Comparison of ENCODE assay signal across 8 cellular contexts in the genomic region with DNA sequence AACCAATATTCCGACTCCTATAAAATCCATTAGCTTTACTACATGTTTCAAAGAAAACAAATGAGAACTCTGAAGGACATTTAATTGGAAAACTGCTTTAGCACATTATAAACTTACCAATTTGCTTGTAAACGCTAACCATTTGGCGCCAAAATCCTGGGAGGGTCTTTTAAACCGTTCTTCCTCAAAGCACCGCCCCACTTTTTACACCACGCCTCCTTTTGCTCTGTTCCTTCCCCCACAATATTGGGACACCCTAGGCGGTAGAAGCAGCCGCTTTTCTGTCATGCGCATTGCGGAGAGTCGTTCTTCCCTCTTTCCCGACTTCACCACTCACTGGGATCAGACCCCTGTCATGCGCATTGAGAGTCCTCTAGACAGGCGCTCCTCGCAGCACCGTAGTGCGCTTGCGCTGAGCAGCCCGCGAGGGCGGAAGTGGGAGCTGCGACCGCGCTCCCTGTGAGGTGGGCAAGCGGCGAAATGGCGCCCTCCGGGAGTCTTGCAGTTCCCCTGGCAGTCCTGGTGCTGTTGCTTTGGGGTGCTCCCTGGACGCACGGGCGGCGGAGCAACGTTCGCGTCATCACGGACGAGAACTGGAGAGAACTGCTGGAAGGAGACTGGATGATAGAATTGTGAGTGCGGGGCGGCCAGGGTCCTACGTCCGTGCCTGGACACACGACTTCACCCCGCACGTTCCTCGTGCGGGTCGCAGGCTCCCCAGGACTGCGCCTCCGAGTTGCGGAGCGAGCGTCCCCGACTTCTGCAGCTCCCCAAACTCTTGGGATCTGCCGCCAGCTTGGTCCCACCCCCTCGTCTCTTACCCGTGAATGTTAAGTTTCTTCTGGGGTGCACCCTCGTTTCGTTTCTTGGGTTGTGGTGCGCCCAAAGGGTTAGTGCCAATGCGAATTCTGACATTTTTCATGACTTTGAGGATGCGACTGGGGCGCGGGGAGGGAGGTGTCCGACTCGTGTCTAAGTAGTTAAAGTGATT. TPM values are rescaled to one million over a fixed set of nuclear protein-coding genes. Genes with fewer than 3 reads are reported as not detected.
DNase-seq lines count a peak whose midpoint lies in the region; ATAC-seq and TF ChIP-seq lines count a peak whose summit lies in the region.

A gene with protein sequence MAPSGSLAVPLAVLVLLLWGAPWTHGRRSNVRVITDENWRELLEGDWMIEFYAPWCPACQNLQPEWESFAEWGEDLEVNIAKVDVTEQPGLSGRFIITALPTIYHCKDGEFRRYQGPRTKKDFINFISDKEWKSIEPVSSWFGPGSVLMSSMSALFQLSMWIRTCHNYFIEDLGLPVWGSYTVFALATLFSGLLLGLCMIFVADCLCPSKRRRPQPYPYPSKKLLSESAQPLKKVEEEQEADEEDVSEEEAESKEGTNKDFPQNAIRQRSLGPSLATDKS (plus strand): TSS at position 435 of the 991 bp plus-strand sequence. CDS start 46 bp downstream, at position 481.

- peak within 1 kb of the TSS; percentile 74 to 88 (median 84) for H3K4me3 ChIP-seq in adrenal gland
- H3K4me3 ChIP-seq in heart left ventricle: peak within 1 kb of the TSS; percentile 70 to 99 (median 84)
- peak within 1 kb of the TSS; percentile 91 to 98 (median 94) for H3K4me3 ChIP-seq in transverse colon

- H3K36me3 ChIP-seq in adrenal gland (replicated peaks in 1 of 2) (no peaks in the 10 kb centered on the region), heart left ventricle (peaks cover 0 to 4% (median 0%) of the 10 kb centered on the region in 9 donors), transverse colon (no peaks in the 10 kb centered on the region)

- H3K9me3 ChIP-seq in adrenal gland (replicated peaks in 1 of 3) (no peaks in the 10 kb centered on the region), heart left ventricle (no peaks in the 10 kb centered on the region), transverse colon (no peaks in the 10 kb centered on the region)

- 0 to 1% (median 1%) methylated on average over 48 to 65 of the region's 65 CpGs for whole genome bisulfite sequencing in adrenal gland, 4 donors
- WGBS in heart left ventricle, 4 donors: 1% methylated on average over 62 to 65 of the region's 65 CpGs
- WGBS in transverse colon (ENCODE audit: low coverage in 1 of 2), 2 donors: 1 to 3% methylated on average over 6 to 65 of the region's 65 CpGs

- peak; percentile 95 for DNase-seq in GM13976 (ENCODE audit: low spot score)
- DNase-seq in NCI-H1436 treated with DMSO at 0.1 percent for 48 hours (lab: John Stamatoyannopoulos, UW): peak; percentile 95
- peak; percentile 76 for DNase-seq in T follicular helper cell (ENCODE audit: low read depth)
- peak; percentile 94 to 99 (median 97) for DNase-seq in adrenal gland
- peak; percentile 95 to 98 (median 96) for DNase-seq in heart left ventricle
- peak; percentile 100 for DNase-seq in pons (ENCODE audit: low spot score)
- DNase-seq in transverse colon: peak; percentile 95

- TF ChIP-seq EP300 in transverse colon (IDR thresholded peaks at IDR 0.05; ENCODE audit: low read depth): no peak

- in situ Hi-C loops in GM13976 (cut with MboI; ENCODE audit: low sequenced_read_pairs, unreplicated experiment) (no loop called here), transverse colon (cut with MboI; ENCODE audit: low pct_ligation_motif_present in 1 of 4, low pct_unique_long_range_greater_than_20kb in 1 of 4, low sequenced_read_pairs in 3 of 4) (loop anchor here in 1 of 4 donors (25.0 kb wide), 1 partner anchor 278 kb away; no protein-coding TSS in a partner anchor)

- TF ChIP-seq CTCF in GM13976 (IDR thresholded peaks at IDR 0.05; ENCODE audit: borderline replicate concordance, control extremely low read depth, extremely low read depth, insufficient read depth, missing control alignments): no peak
- TF ChIP-seq CTCF in adrenal gland (IDR thresholded peaks at IDR 0.05): peak in 1 of 6 experiments; percentile 11
- peak in 3 of 12 donors; percentile 17 to 30 (median 24) for TF ChIP-seq CTCF in heart left ventricle (IDR thresholded peaks at IDR 0.05)
- TF ChIP-seq CTCF in transverse colon (IDR thresholded peaks at IDR 0.05): no peak

- H3K27ac ChIP-seq in adrenal gland (peak within 1 kb of the TSS in 4 of 5 donors; percentile 50 to 86 (median 73)), heart left ventricle (peak within 1 kb of the TSS; percentile 26 to 92 (median 86)), transverse colon (peak within 1 kb of the TSS; percentile 88 to 94 (median 90))

- peak; percentile 85 to 90 for TF ChIP-seq POLR2A in adrenal gland (IDR thresholded peaks at IDR 0.05)
- TF ChIP-seq POLR2A in heart left ventricle (IDR thresholded peaks at IDR 0.05): peak in 1 of 2 donors; percentile 87
- peak; percentile 92 for TF ChIP-seq POLR2A in transverse colon (IDR thresholded peaks at IDR 0.05)

- intact Hi-C loops in adrenal gland (cut with DNase I): no loop called here
- intact Hi-C loops in heart left ventricle (cut with DNase I): no loop called here
- intact Hi-C loops in transverse colon (cut with DNase I; ENCODE audit: low total_unique reads): no loop called here

- ATAC-seq in HG02852 (IDR thresholded peaks at IDR 0.05; ENCODE audit: unreplicated experiment) (peak; percentile 92), heart left ventricle (peak; percentile 99 to 100 (median 100))

- H3K27me3 ChIP-seq in adrenal gland: no peaks in the 10 kb centered on the region
- no peaks in the 10 kb centered on the region for H3K27me3 ChIP-seq in heart left ventricle
- no peaks in the 10 kb centered on the region for H3K27me3 ChIP-seq in transverse colon

- H3K4me1 ChIP-seq in adrenal gland (replicated peaks in 1 of 2) (peaks cover 11 to 48% of the 10 kb centered on the region in 2 donors), heart left ventricle (peaks cover 0 to 38% (median 19%) of the 10 kb centered on the region in 12 donors), transverse colon (peaks cover 6 to 29% (median 13%) of the 10 kb centered on the region in 4 donors)

RNA-seq across cellular contexts. Expression of the gene that starts here (rescaled TPM):
- total RNA-seq in adrenal gland: 10 to 100 TPM; 17.0 to 43.1 (median 32.8) TPM
- 10 to 100 TPM in 1 of 3 donors, 1 to 10 TPM in 2; 4.2 to 30.2 (median 5.5) TPM for polyA plus RNA-seq in adrenal gland
- total RNA-seq in heart left ventricle: 10 to 100 TPM in 4 of 9 donors, 1 to 10 TPM in 5; 6.1 to 18.6 (median 8.9) TPM
- polyA plus RNA-seq in heart left ventricle: 1 to 10 TPM; 3.2 to 9.4 TPM
- 10 to 100 TPM in 3 of 4 donors, 1 to 10 TPM in 1; 8.0 to 44.5 (median 35.1) TPM for total RNA-seq in transverse colon

Comparison
In these comparisons a context has a peak if more than half of its experiments do, and no peak if none do; other contexts are left out.
1. Peak in every context shown above with its lines: DNase-seq, ATAC-seq, H3K4me3 ChIP-seq and H3K27ac ChIP-seq.